ENCODE assay signal across 23 cellular contexts in the genomic region with DNA sequence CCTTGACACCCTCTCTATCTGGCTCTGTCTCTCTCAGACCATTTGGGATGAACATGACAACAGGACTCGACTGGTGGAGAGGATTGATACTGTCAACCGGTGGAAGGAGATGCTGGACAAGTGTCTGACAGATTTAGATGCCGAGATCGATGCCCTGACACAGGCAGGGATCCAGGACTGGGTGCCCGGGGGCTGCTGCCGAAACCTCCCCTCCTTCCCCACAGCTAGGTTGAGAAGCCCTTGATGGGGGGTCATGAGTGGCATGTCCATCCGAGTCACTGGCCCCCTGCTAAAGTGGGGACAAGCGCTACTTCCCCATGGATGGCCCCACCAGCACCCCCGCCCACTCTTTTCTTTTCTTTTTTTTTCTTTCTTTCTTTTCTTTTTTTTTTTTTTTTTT. TPM values are rescaled to one million over a fixed set of nuclear protein-coding genes. Genes with fewer than 3 reads are reported as not detected.
DNase-seq lines count a peak whose midpoint lies in the region; ATAC-seq and TF ChIP-seq lines count a peak whose summit lies in the region.
"Had no signal": no experiment of that assay in that cellular context is flagged by ENCODE, and none has a peak within 500 bp of the region (broad histone marks: within the 10 kb centered on the region; RNA-seq: fewer than 3 reads in every experiment).

No MANE protein-coding gene starts in this region.

- H3K4me2 ChIP-seq in BLaER1, result peak overlapping the region; percentile 95
- H3K4me2 ChIP-seq: KMS-11 had no signal

- WGBS in body of pancreas, 2 donors, result 77 to 80% methylated on average over 7 to 8 of the region's 9 CpGs

- no peak overlapping the region for H3K9ac ChIP-seq in BLaER1
- H3K9ac ChIP-seq: KMS-11 had no signal

- H3K36me3 ChIP-seq in BLaER1 (no peaks in the 10 kb centered on the region), body of pancreas (replicated peaks in 1 of 2; ENCODE audit: insufficient read depth in 1 of 2, low read depth in 2 of 2) (no peaks in the 10 kb centered on the region)
- H3K36me3 ChIP-seq: BE2C, neutrophil had no signal

- ATAC-seq in body of pancreas (no peak), HG03469 (IDR thresholded peaks at IDR 0.05; ENCODE audit: unreplicated experiment) (no peak)
- ATAC-seq: activated naive CD4-positive, alpha-beta T cell treated with anti-CD3 and anti-CD28 coated beads, Interleukin-2, amount 50 U/mL, for 72 hours; activated T-helper 17 cell treated with anti-CD3 and anti-CD28 coated beads, Interleukin-2, amount 50 U/mL, for 72 hours had no signal

- DNase-seq in body of pancreas (no peak), mesenteric fat pad (ENCODE audit: low spot score) (peak; percentile 39), posterior vena cava (ENCODE audit: low spot score) (peak; percentile 63), SW480 (ENCODE audit: low spot score) (no peak)
- DNase-seq in activated CD4-positive, CD25-positive, alpha-beta regulatory T cell treated with anti-CD3 and anti-CD28 coated beads, Interleukin-2, amount 50 U/mL, for 72 hours, result no peak
- DNase-seq in effector CD4-positive, alpha-beta T cell, result no peak
- DNase-seq: activated CD4-positive, alpha-beta T cell treated with anti-CD3 and anti-CD28 coated beads, Interleukin-2, amount 10 ng/mL, durations not matched to agents 24 days and 14 days; anterior cingulate cortex; BE2C; COR-L47; GDM1; NCI-H2029 treated with DMSO at 0.1 percent for 48 hours; SIG-M5; stimulated activated CD4-positive, alpha-beta T cell treated with anti-CD3 and anti-CD28 coated beads, Interleukin-2, amount 100 ng/mL, for 24 hours; T-helper 9 cell had no signal

- H3K27me3 ChIP-seq in BLaER1 (no peaks in the 10 kb centered on the region), body of pancreas (no peaks in the 10 kb centered on the region)
- H3K27me3 ChIP-seq: BE2C had no signal

- no peak overlapping the region for H3K4me3 ChIP-seq in BLaER1
- no peak overlapping the region for H3K4me3 ChIP-seq in body of pancreas

- H4K20me1 ChIP-seq in BLaER1, result 0 out of 2 replicates have a peak, but pooled peaks cover 2% of the 10 kb centered on the region

- TF ChIP-seq CTCF in body of pancreas (IDR thresholded peaks at IDR 0.05), result no peak

- no peak overlapping the region for H3K27ac ChIP-seq in BLaER1
- peak overlapping the region; percentile 30 to 76 (median 69) for H3K27ac ChIP-seq in body of pancreas
- H3K27ac ChIP-seq: KMS-11, neutrophil, upper lobe of left lung had no signal

- intact Hi-C loops in body of pancreas (cut with DNase I), result no loop called here
- intact Hi-C loops in posterior vena cava (cut with DNase I), result no loop called here

- no peaks in the 10 kb centered on the region for H3K9me3 ChIP-seq in BLaER1
- H3K9me3 ChIP-seq in body of pancreas, result no peaks in the 10 kb centered on the region
- H3K9me3 ChIP-seq: BE2C, neutrophil, upper lobe of left lung had no signal

- no peak for TF ChIP-seq POLR2A in body of pancreas (IDR thresholded peaks at IDR 0.05)

- peaks cover 76% of the 10 kb centered on the region for H3K4me1 ChIP-seq in BLaER1
- H3K4me1 ChIP-seq in body of pancreas, result peaks cover 30% of the 10 kb centered on the region
- H3K4me1 ChIP-seq: BE2C had no signal

RNA-seq across cellular contexts. Expression of a gene that starts 1.2 kb away (rescaled TPM):
- total RNA-seq in body of pancreas (1 to 10 TPM; 1.3 to 1.6 TPM), mesenteric fat pad (0.35 TPM), posterior vena cava (not detected)
- total RNA-seq: activated CD4-positive, alpha-beta T cell treated with anti-CD3 and anti-CD28 coated beads, Interleukin-2, amount 10 ng/mL, durations not matched to agents 24 days and 14 days; cardiac septum had no signal

RNA-seq across cellular contexts. Expression of a gene that starts 3.6 kb away (rescaled TPM):
- total RNA-seq in body of pancreas (10 to 100 TPM; 16.2 to 25.2 TPM), mesenteric fat pad (21.8 TPM), posterior vena cava (10 to 100 TPM; 16.4 to 18.6 TPM)

RNA-seq across cellular contexts. Expression of a gene that starts 39.9 kb away (rescaled TPM):
- 1 to 10 TPM; 1.3 to 1.6 TPM for total RNA-seq in body of pancreas
- total RNA-seq in mesenteric fat pad, result 3.3 TPM
- total RNA-seq in posterior vena cava, result 10 to 100 TPM; 33.2 to 35.9 TPM

Comparison
In these comparisons a context has a peak if more than half of its experiments do, and no peak if none do; other contexts are left out.
1. DNase-seq: peak in mesenteric fat pad (single experiment) and posterior vena cava (single experiment); none in body of pancreas (0 of 4), activated CD4-positive, CD25-positive, alpha-beta regulatory T cell treated with anti-CD3 and anti-CD28 coated beads, Interleukin-2, amount 50 U/mL, for 72 hours (single experiment), SW480 (single experiment) and effector CD4-positive, alpha-beta T cell (single experiment).